In genomic region chr9:109497193-109498165, GRCh38 we compare ENCODE assay signal across 8 cellular contexts. TPM values are rescaled to one million over a fixed set of nuclear protein-coding genes. Genes with fewer than 3 reads are reported as not detected.
DNase-seq lines count a peak whose midpoint lies in the region; ATAC-seq, FAIRE-seq and TF ChIP-seq lines count a peak whose summit lies in the region.

No MANE protein-coding gene starts in this region.

- TF ChIP-seq CTCF in pancreas (IDR thresholded peaks at IDR 0.05) = no peak

- H3K9me3 ChIP-seq in esophagus (ENCODE audit: control insufficient read depth in 2 of 2, insufficient read depth in 1 of 2, low read depth in 1 of 2, low read length in 1 of 2) = no peaks in the 10 kb centered on the region
- no peaks in the 10 kb centered on the region for H3K9me3 ChIP-seq in pancreas

- peak; percentile 4 to 44 (median 12) for ATAC-seq in pancreas
- ATAC-seq in HG02610 (IDR thresholded peaks at IDR 0.05; ENCODE audit: unreplicated experiment) = no peak
- no peak for ATAC-seq in HG03196 (IDR thresholded peaks at IDR 0.05; ENCODE audit: unreplicated experiment)

- H3K27ac ChIP-seq in esophagus (ENCODE audit: low read depth in 2 of 2, low read length in 1 of 2) (peak overlapping the region; percentile 57 to 82), pancreas (peak overlapping the region; percentile 40 to 81 (median 72))

- H3K4me3 ChIP-seq in esophagus (ENCODE audit: low read depth in 1 of 2, low read length in 2 of 2) = peak overlapping the region; percentile 73 to 80
- H3K4me3 ChIP-seq in pancreas = peak overlapping the region in 3 of 4 donors; percentile 37 to 63 (median 62)

- H3K27me3 ChIP-seq in esophagus (ENCODE audit: control insufficient read depth in 1 of 2, insufficient read depth in 2 of 2, low read length in 2 of 2) (no peaks in the 10 kb centered on the region), pancreas (no peaks in the 10 kb centered on the region)

- DNase-seq in GM03348 (ENCODE audit: low spot score) (peak; percentile 22), NCI-H526 treated with DMSO at 0.1 percent for 48 hours (lab: John Stamatoyannopoulos, UW) (peak; percentile 2), pancreas (peak in 5 of 6 donors; percentile 49 to 67 (median 59)), retina (no peak), NCI-H1930 (lab: John Stamatoyannopoulos, UW) (no peak)

- 3 to 4% methylated on average over 79 to 85 of the region's 85 CpGs for WGBS in esophagus, 2 donors
- 2% methylated on average over 32 to 85 of the region's 85 CpGs for WGBS in pancreas, 2 donors

- H3K36me3 ChIP-seq in esophagus (ENCODE audit: control insufficient read depth in 2 of 2, insufficient read depth in 2 of 2, low read length in 1 of 2) (peaks cover 0 to 9% of the 10 kb centered on the region in 2 donors), pancreas (no peaks in the 10 kb centered on the region)

- H3K4me1 ChIP-seq in esophagus (ENCODE audit: control insufficient read depth in 2 of 2, insufficient read depth in 2 of 2, low read length in 1 of 2) (peaks cover 3% of the 10 kb centered on the region in 2 donors), pancreas (peaks cover 12 to 21% (median 12%) of the 10 kb centered on the region in 3 donors)

- no peak for FAIRE-seq in pancreas (lab: Jason Lieb, UNC)

- intact Hi-C loops in pancreas (cut with DNase I) = no loop called here

RNA-seq across cellular contexts. Expression of gene PTPN3, which starts 0.6 kb away (rescaled TPM):
- polyA plus RNA-seq in esophagus (10 to 100 TPM; 14.7 to 29.2 TPM), pancreas (10 to 100 TPM in 1 of 2 donors, 1 to 10 TPM in 1; 8.0 to 16.6 TPM)
- 10 to 100 TPM; 12.5 to 14.5 (median 13.6) TPM for total RNA-seq in pancreas

Comparison
In these comparisons a context has a peak if more than half of its experiments do, and no peak if none do; other contexts are left out.
1. DNase-seq: peak in GM03348 (single experiment), NCI-H526 treated with DMSO at 0.1 percent for 48 hours (single experiment) and pancreas (5 of 6); none in retina (single experiment) and NCI-H1930 (0 of 2).
2. ATAC-seq: peak in pancreas (4 of 4); none in HG02610 (single experiment) and HG03196 (single experiment).